25 cellular contexts compared by ENCODE assay signal in genomic region chr2:124327293-124327692, GRCh38.
"Had no signal": no experiment of that assay in that cellular context is flagged by ENCODE, and none has a peak within 500 bp of the region (broad histone marks: within the 10 kb centered on the region; RNA-seq: fewer than 3 reads in every experiment).

No MANE protein-coding gene starts in this region.

- H3K4me3 Mint-ChIP-seq: activated CD4-positive, alpha-beta memory T cell treated with anti-CD3 and anti-CD28 coated beads, Interleukin-2, amount 10 ng/mL, durations not matched to agents 7 days and 5 days; activated CD4-positive, alpha-beta T cell treated with anti-CD3 and anti-CD28 coated beads for 36 hours; activated naive CD8-positive, alpha-beta T cell treated with anti-CD3 and anti-CD28 coated beads, Interleukin-2, amount 10 ng/mL, durations not matched to agents 7 days and 5 days; activated T-helper 17 cell treated with anti-CD3 and anti-CD28 coated beads, Interleukin-2, amount 50 U/mL, for 72 hours had no signal

- DNase-seq: activated CD4-positive, alpha-beta memory T cell treated with anti-CD3 and anti-CD28 coated beads, Interleukin-2, amount 10 ng/mL, durations not matched to agents 7 days and 5 days; activated CD4-positive, alpha-beta T cell treated with anti-CD3 and anti-CD28 coated beads for 36 hours; activated CD4-positive, alpha-beta T cell treated with anti-CD3 and anti-CD28 coated beads, Interleukin-2, amount 50 U/mL, for 1 hour; activated naive CD4-positive, alpha-beta T cell treated with anti-CD3 and anti-CD28 coated beads, Interleukin-2, amount 50 U/mL, for 16 hours; activated naive CD8-positive, alpha-beta T cell treated with anti-CD3 and anti-CD28 coated beads, Interleukin-2, amount 10 ng/mL, durations not matched to agents 7 days and 5 days; activated T-cell treated with anti-CD3 and anti-CD28 coated beads for 4 hours; activated T-cell treated with anti-CD3 and anti-CD28 coated beads, Interleukin-2, amount 50 U/mL, for 48 hours; adrenal gland; anterior cingulate cortex; cerebellar nuclear complex; NCI-H1105 treated with DMSO at 0.1 percent for 48 hours; NCI-H1436 treated with DMSO at 0.1 percent for 48 hours; NCI-H187; NCI-H2081; NCI-H510A treated with DMSO at 0.1 percent for 48 hours; NCI-H69; NK-92 treated with Interleukin-12 subunit alpha and Interleukin-12 subunit beta, amount 100 ng/mL, for 24 hours; Peyer's patch; Right ventricle myocardium superior; SJCRH30; SK-N-SH; T-helper 1 cell had no signal

- H3K9ac ChIP-seq: SK-N-SH had no signal

- H3K36me3 Mint-ChIP-seq: activated naive CD8-positive, alpha-beta T cell treated with anti-CD3 and anti-CD28 coated beads, Interleukin-2, amount 10 ng/mL, durations not matched to agents 7 days and 5 days had no signal

- H3K27ac ChIP-seq: adrenal gland, Peyer's patch, RWPE1, SJCRH30, VCaP had no signal

- H3K4me2 ChIP-seq: SK-N-SH had no signal

- H3K4me1 Mint-ChIP-seq: activated CD4-positive, alpha-beta memory T cell treated with anti-CD3 and anti-CD28 coated beads, Interleukin-2, amount 10 ng/mL, durations not matched to agents 7 days and 5 days; activated CD4-positive, alpha-beta T cell treated with anti-CD3 and anti-CD28 coated beads for 36 hours; activated naive CD8-positive, alpha-beta T cell treated with anti-CD3 and anti-CD28 coated beads, Interleukin-2, amount 10 ng/mL, durations not matched to agents 7 days and 5 days; activated T-helper 17 cell treated with anti-CD3 and anti-CD28 coated beads, Interleukin-2, amount 50 U/mL, for 72 hours had no signal

- H3K27ac Mint-ChIP-seq: activated CD4-positive, alpha-beta memory T cell treated with anti-CD3 and anti-CD28 coated beads, Interleukin-2, amount 10 ng/mL, durations not matched to agents 7 days and 5 days; activated CD4-positive, alpha-beta T cell treated with anti-CD3 and anti-CD28 coated beads for 36 hours; activated naive CD8-positive, alpha-beta T cell treated with anti-CD3 and anti-CD28 coated beads, Interleukin-2, amount 10 ng/mL, durations not matched to agents 7 days and 5 days; activated T-helper 17 cell treated with anti-CD3 and anti-CD28 coated beads, Interleukin-2, amount 50 U/mL, for 72 hours had no signal

- H3K9me2 ChIP-seq: SK-N-SH had no signal

- H3K4me3 ChIP-seq: adrenal gland, Peyer's patch, SJCRH30 had no signal

- H3K27me3 ChIP-seq: adrenal gland, Peyer's patch, SJCRH30 had no signal

- H3K27me3 Mint-ChIP-seq: activated CD4-positive, alpha-beta memory T cell treated with anti-CD3 and anti-CD28 coated beads, Interleukin-2, amount 10 ng/mL, durations not matched to agents 7 days and 5 days; activated CD4-positive, alpha-beta T cell treated with anti-CD3 and anti-CD28 coated beads for 36 hours; activated naive CD8-positive, alpha-beta T cell treated with anti-CD3 and anti-CD28 coated beads, Interleukin-2, amount 10 ng/mL, durations not matched to agents 7 days and 5 days; activated T-helper 17 cell treated with anti-CD3 and anti-CD28 coated beads, Interleukin-2, amount 50 U/mL, for 72 hours had no signal

- H3K9me3 ChIP-seq: adrenal gland, Peyer's patch, SJCRH30, SK-N-SH had no signal

- H3K36me3 ChIP-seq: adrenal gland, Peyer's patch, SJCRH30 had no signal

- H3K4me1 ChIP-seq: adrenal gland, Peyer's patch, SJCRH30 had no signal
